In genomic region chr16:30657866-30658730, GRCh38 we compare ENCODE assay signal across 8 cellular contexts.
A peak's percentile ranks its signal among the peaks of the same experiment; 100 is the strongest.
DNase-seq lines count a peak whose midpoint lies in the region; ATAC-seq and TF ChIP-seq lines count a peak whose summit lies in the region.

TSS of gene FBRS (plus strand) at chr16:30658431. CDS start at chr16:30659519, 1,088 bp downstream.

- H3K4me3 ChIP-seq in AG04449 (ENCODE audit: low read depth, low read length) (peak within 1 kb of the TSS; percentile 80), WI38 (ENCODE audit: low read depth, low read length) (peak within 1 kb of the TSS; percentile 87), cardiac fibroblast (replicated peaks in 1 of 2; ENCODE audit: low read depth in 2 of 2, low read length in 2 of 2) (peak within 1 kb of the TSS; percentile 79 to 86)

- DNase-seq in AG04449 (ENCODE audit: low read depth, low spot score) (peak; percentile 100), NCI-H2227 (lab: John Stamatoyannopoulos, UW; ENCODE audit: unreplicated experiment) (peak; percentile 100), cardiac fibroblast (ENCODE audit: low read depth in 2 of 2) (peak; percentile 100), iPS-NIHi7 (ENCODE audit: extremely low spot score) (peak; percentile 96), smooth muscle cell of the brain vasculature (ENCODE audit: low read depth, low spot score) (peak; percentile 99)

- CTCF ChIA-PET in AG04449 (lab: Yijun Ruan, JAX), result interaction anchor here (0.8 to 3.8 kb wide), 9 partner anchors 9 to 263 kb away, joined by 3 to 32 read pairs (median 4); partner anchors contain the start of gene ZNF48

- ATAC-seq in GM18870 (IDR thresholded peaks at IDR 0.05; ENCODE audit: unreplicated experiment), result peak; percentile 83
- peak; percentile 59 for ATAC-seq in HG03139 (IDR thresholded peaks at IDR 0.05; ENCODE audit: unreplicated experiment)

- TF ChIP-seq CTCF in AG04449 (IDR thresholded peaks at IDR 0.05; ENCODE audit: insufficient read depth, low read length, missing control alignments) (peak; percentile 95), WI38 (IDR thresholded peaks at IDR 0.05; ENCODE audit: low read depth, low read length) (peak; percentile 64), cardiac fibroblast (IDR thresholded peaks at IDR 0.05; ENCODE audit: low read depth, low read length) (peak; percentile 36)

- POLR2A ChIA-PET in AG04449 (lab: Yijun Ruan, JAX), result interaction anchor here (0.6 to 2.7 kb wide), 14 partner anchors 7 to 732 kb away, joined by 3 to 14 read pairs (median 4); partner anchors contain the start of genes KCTD13, PRR14 and ZNF689

Comparison
In these comparisons a context has a peak if more than half of its experiments do, and no peak if none do; other contexts are left out.
1. Peak in every context shown above with its lines: DNase-seq, ATAC-seq and H3K4me3 ChIP-seq.
2. CTCF ChIP-seq: peak in every context shown above with its lines; median percentile 95 in AG04449; 64 in WI38; 36 in cardiac fibroblast.